In the genomic region with DNA sequence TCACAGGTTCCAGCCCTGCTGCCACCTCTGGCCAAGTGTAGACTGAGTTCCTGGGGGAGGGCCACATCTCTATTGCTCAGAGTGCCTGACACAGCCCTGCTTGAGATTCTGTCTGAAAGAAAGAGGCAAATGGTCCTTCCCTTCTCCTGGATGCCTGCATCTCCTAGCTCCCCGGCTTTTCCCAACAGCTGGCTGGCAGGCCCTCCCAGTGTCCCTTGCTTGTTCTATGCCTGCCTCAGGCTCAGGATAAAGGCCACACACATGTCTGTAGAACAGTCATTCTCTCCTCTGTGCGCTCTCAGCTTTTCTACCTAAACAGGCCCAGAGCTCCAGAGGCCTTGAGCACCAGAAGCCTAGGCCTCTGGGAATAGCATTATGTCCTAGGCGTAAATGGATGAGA, we compare ENCODE assay signal across 16 cellular contexts.
A peak's percentile ranks its signal among the peaks of the same experiment; 100 is the strongest.
DNase-seq lines count a peak whose midpoint lies in the region; ATAC-seq and TF ChIP-seq lines count a peak whose summit lies in the region.
"Had no signal": no experiment of that assay in that cellular context is flagged by ENCODE, and none has a peak within 500 bp of the region (broad histone marks: within the 10 kb centered on the region; RNA-seq: fewer than 3 reads in every experiment).

No MANE protein-coding gene starts in this region.

- H2AFZ ChIP-seq in H9 (ENCODE audit: low read length) (no peak overlapping the region), IMR-90 (replicated peaks; ENCODE audit: low read length, poor library complexity) (peak overlapping the region; percentile 21), hepatocyte (no peak overlapping the region), smooth muscle cell (ENCODE audit: low read depth) (no peak overlapping the region)
- H2AFZ ChIP-seq: GM23338 had no signal

- H3K4me3 Mint-ChIP-seq in H9, result no peak overlapping the region
- H3K4me3 Mint-ChIP-seq in stimulated activated effector memory CD8-positive, alpha-beta T cell treated with anti-CD3 and anti-CD28 coated beads, Interleukin-12 subunit alpha, Interleukin-12 subunit beta, amount 100 ng/mL, for 72 hours, result no peak overlapping the region
- H3K4me3 Mint-ChIP-seq in activated T-helper 2 cell treated with anti-CD3 and anti-CD28 coated beads, Interferon-gamma antibody, Interleukin-2, Interleukin-4, amounts not matched to agents 10 μg/mL and 5 μg/mL and 100 μg/mL, durations not matched to agents 14 hours and 24 hours and 36 hours (ENCODE audit: low read depth), result no peak overlapping the region
- H3K4me3 Mint-ChIP-seq: CD4-positive, alpha-beta memory T cell; GM23338 had no signal

- no peak overlapping the region for H3K18ac ChIP-seq in H9 (ENCODE audit: insufficient read length, low read depth, low read length)
- H3K18ac ChIP-seq in IMR-90 (ENCODE audit: low read depth, low read length), result no peak overlapping the region

- H3K36me3 ChIP-seq in IMR-90 (ENCODE audit: control insufficient read depth, insufficient read depth, low read length) (no peaks in the 10 kb centered on the region), hepatocyte (replicated peaks; ENCODE audit: insufficient read depth, low read depth) (no peaks in the 10 kb centered on the region), smooth muscle cell (ENCODE audit: low read depth) (no peaks in the 10 kb centered on the region), stomach (no peaks in the 10 kb centered on the region)
- H3K36me3 ChIP-seq: BE2C had no signal

- H3K56ac ChIP-seq in H9 (ENCODE audit: insufficient read length, low read depth, low read length) (no peak overlapping the region), IMR-90 (ENCODE audit: extremely low read depth, insufficient read depth, low read length) (no peak overlapping the region)

- H4K5ac ChIP-seq in H9 (ENCODE audit: insufficient read length, low read depth, low read length) (no peak overlapping the region), IMR-90 (ENCODE audit: low read depth, low read length) (no peak overlapping the region)

- H3K79me1 ChIP-seq in H9 (ENCODE audit: insufficient read depth, low read depth, low read length, poor library complexity, severe bottlenecking), result no peaks in the 10 kb centered on the region
- no peaks in the 10 kb centered on the region for H3K79me1 ChIP-seq in IMR-90 (ENCODE audit: low read depth in 1 of 2, low read length in 2 of 2)

- H2BK5ac ChIP-seq in H9 (ENCODE audit: insufficient read length, low read length) (no peak overlapping the region), IMR-90 (ENCODE audit: low read depth, low read length, poor library complexity, severe bottlenecking) (no peak overlapping the region)

- in situ Hi-C loops in IMR-90 (cut with MboI; ENCODE audit: low sequenced_read_pairs), result no loop called here

- H3K23ac ChIP-seq in H9 (ENCODE audit: insufficient read length, low read depth, low read length), result no peak overlapping the region
- H3K23ac ChIP-seq in IMR-90 (ENCODE audit: low read depth, low read length), result no peak overlapping the region

- H2BK12ac ChIP-seq in H9 (ENCODE audit: insufficient read length, low read depth, low read length), result no peak overlapping the region

- H4K91ac ChIP-seq in H9 (ENCODE audit: insufficient read length, low read depth, low read length) (peak overlapping the region; percentile 75), IMR-90 (ENCODE audit: insufficient read depth, low read depth, low read length) (no peak overlapping the region)

- no peak overlapping the region for H3K4me2 ChIP-seq in H9 (ENCODE audit: insufficient read depth, insufficient read length, low read length)
- no peak overlapping the region for H3K4me2 ChIP-seq in IMR-90 (ENCODE audit: low read depth, low read length)
- H3K4me2 ChIP-seq in hepatocyte, result no peak overlapping the region
- no peak overlapping the region for H3K4me2 ChIP-seq in smooth muscle cell
- H3K4me2 ChIP-seq: A549, GM23338 had no signal

- no peak overlapping the region for H2AK9ac ChIP-seq in IMR-90 (replicated peaks; ENCODE audit: low read depth, low read length, poor library complexity)

- no peak overlapping the region for H2AK5ac ChIP-seq in H9 (ENCODE audit: insufficient read length, low read length)
- no peak overlapping the region; the same call in 1 of the 2 replicates for H2AK5ac ChIP-seq in IMR-90 (ENCODE audit: low read depth, low read length)

- no CpG with 5 or more reads among the region's 3 CpGs for WGBS in H9 (ENCODE audit: extremely low coverage, insufficient read length, low lambda C conversion rate)
- 63% methylated on average over 1 of the region's 3 CpGs; no CpG with 5 or more reads in 1 of the 2 experiments for WGBS in IMR-90 (ENCODE audit: extremely low coverage in 2 of 2, insufficient read length in 1 of 2), 2 experiments
- whole genome bisulfite sequencing in hepatocyte (ENCODE audit: low lambda C conversion rate, missing lambda C conversion rate), result 92% methylated on average over 3 of the region's 3 CpGs
- 94% methylated on average over 3 of the region's 3 CpGs for WGBS in smooth muscle cell (ENCODE audit: low lambda C conversion rate)
- WGBS in stomach, 5 donors, result 81 to 93% (median 89%) methylated on average over 2 to 3 of the region's 3 CpGs

- no peaks in the 10 kb centered on the region for H3F3A ChIP-seq in smooth muscle cell (ENCODE audit: low read depth)

- H4K8ac ChIP-seq in H9 (replicated peaks; ENCODE audit: insufficient read length, low read depth, low read length) (peak overlapping the region; percentile 84), IMR-90 (ENCODE audit: low read depth in 2 of 2, low read length in 2 of 2) (no peak overlapping the region)

- peaks cover 3% of the 10 kb centered on the region; the same call in 1 of the 2 replicates for H3K27me3 Mint-ChIP-seq in H9 (ENCODE audit: low read depth)
- H3K27me3 Mint-ChIP-seq in activated T-helper 2 cell treated with anti-CD3 and anti-CD28 coated beads, Interferon-gamma antibody, Interleukin-2, Interleukin-4, amounts not matched to agents 10 μg/mL and 5 μg/mL and 100 μg/mL, durations not matched to agents 14 hours and 24 hours and 36 hours (ENCODE audit: low read depth), result no peaks in the 10 kb centered on the region

- no peaks in the 10 kb centered on the region for H3K23me2 ChIP-seq in H9 (ENCODE audit: insufficient read length, low read depth, low read length, poor library complexity, severe bottlenecking)

- H3K9ac ChIP-seq in H9 (ENCODE audit: extremely low read depth, insufficient read length, low read length) (no peak overlapping the region), IMR-90 (ENCODE audit: low read depth, low read length) (no peak overlapping the region), smooth muscle cell (ENCODE audit: low read depth) (no peak overlapping the region)

- DNase-seq in H9, result no peak
- DNase-seq in IMR-90, result no peak
- no peak for DNase-seq in hepatocyte (ENCODE audit: low spot score)
- no peak for DNase-seq in stimulated activated effector memory CD8-positive, alpha-beta T cell treated with anti-CD3 and anti-CD28 coated beads, Interleukin-12 subunit alpha, Interleukin-12 subunit beta, amount 100 ng/mL, for 72 hours (ENCODE audit: low spot score in 2 of 2)
- DNase-seq in smooth muscle cell (lab: John Stamatoyannopoulos, UW; ENCODE audit: unreplicated experiment), result no peak
- no peak for DNase-seq in activated T-helper 2 cell treated with anti-CD3 and anti-CD28 coated beads, Interferon-gamma antibody, Interleukin-2, Interleukin-4, amounts not matched to agents 10 μg/mL and 5 μg/mL and 100 μg/mL, durations not matched to agents 14 hours and 24 hours and 36 hours (ENCODE audit: low spot score)
- DNase-seq in stomach, result no peak
- no peak for DNase-seq in anterior cingulate cortex (lab: John Stamatoyannopoulos, UW)
- DNase-seq: BE2C; CD4-positive, alpha-beta memory T cell; DMS79; H7 had no signal

- no peaks in the 10 kb centered on the region; a peak in 1 of 4 replicates for H3K4me1 Mint-ChIP-seq in H9
- H3K4me1 Mint-ChIP-seq in stimulated activated effector memory CD8-positive, alpha-beta T cell treated with anti-CD3 and anti-CD28 coated beads, Interleukin-12 subunit alpha, Interleukin-12 subunit beta, amount 100 ng/mL, for 72 hours, result no peaks in the 10 kb centered on the region
- H3K4me1 Mint-ChIP-seq in activated T-helper 2 cell treated with anti-CD3 and anti-CD28 coated beads, Interferon-gamma antibody, Interleukin-2, Interleukin-4, amounts not matched to agents 10 μg/mL and 5 μg/mL and 100 μg/mL, durations not matched to agents 14 hours and 24 hours and 36 hours (ENCODE audit: low read depth), result no peaks in the 10 kb centered on the region
- H3K4me1 Mint-ChIP-seq: CD4-positive, alpha-beta memory T cell; GM23338 had no signal

- TF ChIP-seq RAD21 in IMR-90 (IDR thresholded peaks at IDR 0.05; ENCODE audit: low read length), result no peak

- no peaks in the 10 kb centered on the region for H3K9me3 Mint-ChIP-seq in H9
- H3K9me3 Mint-ChIP-seq in stimulated activated effector memory CD8-positive, alpha-beta T cell treated with anti-CD3 and anti-CD28 coated beads, Interleukin-12 subunit alpha, Interleukin-12 subunit beta, amount 100 ng/mL, for 72 hours, result peaks cover 2% of the 10 kb centered on the region
- no peaks in the 10 kb centered on the region for H3K9me3 Mint-ChIP-seq in activated T-helper 2 cell treated with anti-CD3 and anti-CD28 coated beads, Interferon-gamma antibody, Interleukin-2, Interleukin-4, amounts not matched to agents 10 μg/mL and 5 μg/mL and 100 μg/mL, durations not matched to agents 14 hours and 24 hours and 36 hours
- H3K9me3 Mint-ChIP-seq: CD4-positive, alpha-beta memory T cell; GM23338 had no signal

- no TSS peak for BruUV-seq in IMR-90 (replicated peaks; lab: Mats Ljungman, UMichigan)

- TF ChIP-seq CTCF in H9 (conservative IDR thresholded peaks at IDR 0.05) (no peak), IMR-90 (conservative IDR thresholded peaks at IDR 0.05; ENCODE audit: low read depth, low read length) (no peak), hepatocyte (IDR thresholded peaks at IDR 0.05; ENCODE audit: poor library complexity) (no peak), smooth muscle cell (IDR thresholded peaks at IDR 0.05; ENCODE audit: borderline replicate concordance, insufficient read depth, poor library complexity, severe bottlenecking) (no peak), stomach (IDR thresholded peaks at IDR 0.05) (no peak)

- H4K20me1 ChIP-seq in H9 (ENCODE audit: control insufficient read depth, insufficient read depth, insufficient read length) (no peaks in the 10 kb centered on the region), IMR-90 (ENCODE audit: insufficient read depth, low read length) (no peaks in the 10 kb centered on the region), hepatocyte (ENCODE audit: insufficient read depth, poor library complexity, severe bottlenecking) (no peaks in the 10 kb centered on the region), smooth muscle cell (ENCODE audit: low read depth) (no peaks in the 10 kb centered on the region)

- CTCF ChIA-PET in IMR-90 (lab: Yijun Ruan, JAX), result no interaction called here

- no peaks in the 10 kb centered on the region for H3K27me3 ChIP-seq in H9 (ENCODE audit: insufficient read depth, low read length)
- no peaks in the 10 kb centered on the region for H3K27me3 ChIP-seq in IMR-90 (ENCODE audit: control insufficient read depth, insufficient read depth, low read length)
- H3K27me3 ChIP-seq in hepatocyte, result no peaks in the 10 kb centered on the region
- no peaks in the 10 kb centered on the region for H3K27me3 ChIP-seq in smooth muscle cell (ENCODE audit: low read depth)
- no peaks in the 10 kb centered on the region for H3K27me3 ChIP-seq in stomach
- H3K27me3 ChIP-seq: BE2C had no signal

- H3K9me1 ChIP-seq in IMR-90 (ENCODE audit: insufficient read depth, low read length), result 0 out of 2 replicates have a peak, but pooled peaks cover 2% of the 10 kb centered on the region

- dilution Hi-C loops in IMR-90 (cut with HindIII; ENCODE audit: low sequenced_read_pairs, unreplicated experiment), result no loop called here

- H3K9me2 ChIP-seq in hepatocyte (replicated peaks; ENCODE audit: insufficient read depth), result no peaks in the 10 kb centered on the region

- H3K27ac ChIP-seq in H9 (ENCODE audit: insufficient read length, low read depth, low read length), result no peak overlapping the region
- no peak overlapping the region for H3K27ac ChIP-seq in IMR-90 (ENCODE audit: insufficient read depth, low read length)
- H3K27ac ChIP-seq in hepatocyte, result peak overlapping the region; percentile 77
- no peak overlapping the region for H3K27ac ChIP-seq in smooth muscle cell (ENCODE audit: low read depth)
- no peak overlapping the region for H3K27ac ChIP-seq in stomach
- H3K27ac ChIP-seq: C4-2B had no signal

- no peak for TF ChIP-seq EP300 in stomach (IDR thresholded peaks at IDR 0.05)

- H2BK15ac ChIP-seq in H9 (ENCODE audit: low read depth, low read length) (no peak overlapping the region), IMR-90 (ENCODE audit: low read depth, low read length) (no peak overlapping the region)

- no peaks in the 10 kb centered on the region for H3K9me3 ChIP-seq in H9 (ENCODE audit: control insufficient read depth, low read depth, low read length)
- no peaks in the 10 kb centered on the region for H3K9me3 ChIP-seq in IMR-90 (ENCODE audit: control insufficient read depth, insufficient read depth, low read length)
- H3K9me3 ChIP-seq in hepatocyte (ENCODE audit: low read depth), result no peaks in the 10 kb centered on the region
- no peaks in the 10 kb centered on the region for H3K9me3 ChIP-seq in smooth muscle cell (replicated peaks; ENCODE audit: low read depth)
- no peaks in the 10 kb centered on the region for H3K9me3 ChIP-seq in stomach
- H3K9me3 ChIP-seq: A549, BE2C had no signal

- no peak overlapping the region for H3K4ac ChIP-seq in H9 (ENCODE audit: low read depth, low read length)
- H3K4ac ChIP-seq in IMR-90 (ENCODE audit: low read depth, low read length), result no peak overlapping the region

- no peak for ATAC-seq in IMR-90 (ENCODE audit: low read depth)
- peak; percentile 38 for ATAC-seq in stimulated activated effector memory CD8-positive, alpha-beta T cell treated with anti-CD3 and anti-CD28 coated beads, Interleukin-12 subunit alpha, Interleukin-12 subunit beta, amount 100 ng/mL, for 72 hours
- ATAC-seq: A549, GM12878, GM23338 had no signal

- H3K79me2 ChIP-seq in H9 (ENCODE audit: insufficient read depth, low read length) (no peaks in the 10 kb centered on the region), hepatocyte (no peaks in the 10 kb centered on the region), smooth muscle cell (ENCODE audit: low read depth) (no peaks in the 10 kb centered on the region)

- H3K14ac ChIP-seq in H9 (ENCODE audit: insufficient read depth, low read length) (no peak overlapping the region), IMR-90 (replicated peaks; ENCODE audit: low read depth, low read length) (no peak overlapping the region)

- no peaks in the 10 kb centered on the region for H3K4me1 ChIP-seq in H9 (ENCODE audit: insufficient read depth, low read length)
- peaks cover 5% of the 10 kb centered on the region for H3K4me1 ChIP-seq in IMR-90 (ENCODE audit: control insufficient read depth, insufficient read depth, low read length)
- peaks cover 13% of the 10 kb centered on the region for H3K4me1 ChIP-seq in hepatocyte (ENCODE audit: insufficient read depth)
- no peaks in the 10 kb centered on the region for H3K4me1 ChIP-seq in smooth muscle cell (ENCODE audit: low read depth)
- no peaks in the 10 kb centered on the region for H3K4me1 ChIP-seq in stomach
- H3K4me1 ChIP-seq: A549, BE2C had no signal

- H2BK120ac ChIP-seq in H9 (ENCODE audit: low read depth, low read length, poor library complexity, severe bottlenecking) (no peak overlapping the region), IMR-90 (ENCODE audit: low read depth, low read length) (no peak overlapping the region)

- TF ChIP-seq POLR2A in IMR-90 (IDR thresholded peaks at IDR 0.05; ENCODE audit: low read depth, low read length) (no peak), stomach (IDR thresholded peaks at IDR 0.05) (no peak)

- no peak overlapping the region for H3K4me3 ChIP-seq in IMR-90 (ENCODE audit: insufficient read depth, low read depth, low read length)
- no peak overlapping the region for H3K4me3 ChIP-seq in hepatocyte
- H3K4me3 ChIP-seq in smooth muscle cell, result no peak overlapping the region
- no peak overlapping the region for H3K4me3 ChIP-seq in stomach
- H3K4me3 ChIP-seq: A549, GM12878, GM23338 had no signal

- H3T11ph ChIP-seq in H9 (ENCODE audit: low read length), result no peak overlapping the region

- H3K36me3 Mint-ChIP-seq in H9 (ENCODE audit: insufficient read depth in 1 of 3, low read depth in 3 of 3), result no peaks in the 10 kb centered on the region
- no peaks in the 10 kb centered on the region for H3K36me3 Mint-ChIP-seq in stimulated activated effector memory CD8-positive, alpha-beta T cell treated with anti-CD3 and anti-CD28 coated beads, Interleukin-12 subunit alpha, Interleukin-12 subunit beta, amount 100 ng/mL, for 72 hours
- H3K36me3 Mint-ChIP-seq in activated T-helper 2 cell treated with anti-CD3 and anti-CD28 coated beads, Interferon-gamma antibody, Interleukin-2, Interleukin-4, amounts not matched to agents 10 μg/mL and 5 μg/mL and 100 μg/mL, durations not matched to agents 14 hours and 24 hours and 36 hours (ENCODE audit: low read depth), result no peaks in the 10 kb centered on the region
- H3K36me3 Mint-ChIP-seq: CD4-positive, alpha-beta memory T cell had no signal

- intact Hi-C loops in IMR-90 (cut with micrococcal nuclease) (no loop called here), stomach (cut with DNase I; ENCODE audit: low total_unique reads) (no loop called here)
- intact Hi-C loops in activated T-helper 2 cell treated with anti-CD3 and anti-CD28 coated beads, Interferon-gamma antibody, Interleukin-2, Interleukin-4, amounts not matched to agents 10 μg/mL and 5 μg/mL and 100 μg/mL, durations not matched to agents 14 hours and 24 hours and 36 hours (cut with micrococcal nuclease), result no loop called here

- H3K27ac Mint-ChIP-seq in H9, result no peak overlapping the region
- H3K27ac Mint-ChIP-seq in stimulated activated effector memory CD8-positive, alpha-beta T cell treated with anti-CD3 and anti-CD28 coated beads, Interleukin-12 subunit alpha, Interleukin-12 subunit beta, amount 100 ng/mL, for 72 hours, result no peak overlapping the region
- H3K27ac Mint-ChIP-seq in activated T-helper 2 cell treated with anti-CD3 and anti-CD28 coated beads, Interferon-gamma antibody, Interleukin-2, Interleukin-4, amounts not matched to agents 10 μg/mL and 5 μg/mL and 100 μg/mL, durations not matched to agents 14 hours and 24 hours and 36 hours, result no peak overlapping the region
- H3K27ac Mint-ChIP-seq: CD4-positive, alpha-beta memory T cell; GM23338 had no signal

- POLR2A ChIA-PET in IMR-90 (lab: Charles Lee; ENCODE audit: unreplicated experiment), result no interaction called here

- H2BK20ac ChIP-seq in H9 (ENCODE audit: low read depth, low read length, poor library complexity, severe bottlenecking) (no peak overlapping the region), IMR-90 (ENCODE audit: low read depth, low read length) (no peak overlapping the region)
